ENCODE assay signal across 1 cellular context in genomic region chr11:47410404-47411264, GRCh38.
TF ChIP-seq lines count a peak whose summit lies in the region.

No MANE protein-coding gene starts in this region.

TF ChIP-seq in endothelial cell of umbilical vein, 7 proteins besides CTCF, POLR2A, EP300 and RAD21:
- TF ChIP-seq MAX (IDR thresholded peaks at IDR 0.05; ENCODE audit: insufficient read depth, insufficient read length) (no peak), GATA2 (IDR thresholded peaks at IDR 0.05; ENCODE audit: insufficient read depth, insufficient read length, low read depth, low read length) (no peak), POLR2AphosphoS5 (IDR thresholded peaks at IDR 0.05; ENCODE audit: insufficient read depth, low read depth, low read length) (no peak)
